In genomic region chr2:128644745-128645256, GRCh38 we compare ENCODE assay signal across 1 cellular context.
TF ChIP-seq lines count a peak whose summit lies in the region.

No MANE protein-coding gene starts in this region.

TF ChIP-seq in WTC11, 78 proteins besides CTCF, POLR2A, EP300 and RAD21 (continued from another document):
- TF ChIP-seq MAX (CRISPR knock-in tag; IDR thresholded peaks at IDR 0.05) (0 out of 2 replicates have a peak, but pooled peaks have one; percentile 31), TEAD4 (CRISPR knock-in tag; IDR thresholded peaks at IDR 0.05) (peak; percentile 84)
- TF ChIP-seq, protein P1, sequence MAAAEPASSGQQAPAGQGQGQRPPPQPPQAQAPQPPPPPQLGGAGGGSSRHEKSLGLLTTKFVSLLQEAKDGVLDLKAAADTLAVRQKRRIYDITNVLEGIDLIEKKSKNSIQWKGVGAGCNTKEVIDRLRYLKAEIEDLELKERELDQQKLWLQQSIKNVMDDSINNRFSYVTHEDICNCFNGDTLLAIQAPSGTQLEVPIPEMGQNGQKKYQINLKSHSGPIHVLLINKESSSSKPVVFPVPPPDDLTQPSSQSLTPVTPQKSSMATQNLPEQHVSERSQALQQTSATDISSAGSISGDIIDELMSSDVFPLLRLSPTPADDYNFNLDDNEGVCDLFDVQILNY (CRISPR knock-in tag; IDR thresholded peaks at IDR 0.05), result no peak
